21 cellular contexts compared by ENCODE assay signal in the genomic region with DNA sequence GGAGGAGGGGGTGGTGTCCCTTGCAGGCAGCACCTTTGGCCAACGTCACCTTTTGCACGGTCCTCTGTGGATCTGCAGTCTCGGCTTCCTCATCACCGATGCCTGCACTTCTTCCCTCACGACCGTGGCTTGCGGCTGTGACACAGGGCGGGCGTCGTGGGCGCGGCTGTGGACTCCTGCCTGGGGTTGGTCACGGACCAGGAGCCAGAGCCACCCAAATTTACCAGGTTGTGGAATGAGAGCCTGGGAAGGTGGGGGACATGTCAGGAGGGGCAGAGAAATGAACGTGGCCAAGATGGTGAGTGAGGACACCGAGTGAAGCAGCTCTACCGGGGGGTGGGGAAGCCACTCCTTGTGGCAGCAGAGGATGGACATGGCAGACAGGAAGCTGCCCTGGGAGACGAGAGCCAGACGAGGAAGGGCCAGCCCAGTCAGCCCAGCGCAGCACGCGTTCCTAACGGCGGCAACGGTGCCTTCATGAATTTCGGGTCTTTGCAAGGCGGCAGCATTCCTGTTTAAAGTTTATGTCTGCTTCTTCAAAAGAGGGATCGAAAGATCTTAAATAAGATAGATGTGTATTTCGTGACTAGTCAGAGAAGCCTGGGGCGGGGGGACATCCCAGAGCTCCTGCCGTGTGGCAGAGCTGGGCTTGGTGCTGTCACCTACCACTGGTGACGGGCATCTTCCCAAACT.
DNase-seq lines count a peak whose midpoint lies in the region; ATAC-seq and TF ChIP-seq lines count a peak whose summit lies in the region.
"Had no signal": no experiment of that assay in that cellular context is flagged by ENCODE, and none has a peak within 500 bp of the region (broad histone marks: within the 10 kb centered on the region; RNA-seq: fewer than 3 reads in every experiment).

No MANE protein-coding gene starts in this region.

- no peaks in the 10 kb centered on the region for H3K9me3 Mint-ChIP-seq in activated naive CD4-positive, alpha-beta T cell treated with anti-CD3 and anti-CD28 coated beads, Interleukin-2, amount 50 U/mL, for 24 hours
- H3K9me3 Mint-ChIP-seq in IgD-negative memory B cell: no peaks in the 10 kb centered on the region
- H3K9me3 Mint-ChIP-seq in glutamatergic neuron (ENCODE audit: unreplicated experiment): peaks cover 3% of the 10 kb centered on the region

- H3K27ac ChIP-seq in sigmoid colon (peak overlapping the region in 2 of 4 donors; percentile 88 to 97), OCI-LY7 (ENCODE audit: low read depth, low read length, poor library complexity, severe bottlenecking) (no peak overlapping the region), A673 (ENCODE audit: low read depth, low read length, poor library complexity, severe bottlenecking) (no peak overlapping the region)
- H3K27ac ChIP-seq: BLaER1, epithelial cell of prostate, neutrophil, uterus had no signal

- H3K4me3 ChIP-seq in sigmoid colon: no peak overlapping the region
- no peak overlapping the region for H3K4me3 ChIP-seq in OCI-LY7 (ENCODE audit: low read depth, low read length, poor library complexity, severe bottlenecking)
- H3K4me3 ChIP-seq in A673 (ENCODE audit: low read depth, low read length, poor library complexity, severe bottlenecking): no peak overlapping the region
- H3K4me3 ChIP-seq: BLaER1, uterus had no signal

- CTCF ChIA-PET in OCI-LY7 (lab: Charles Lee; ENCODE audit: unreplicated experiment) (no interaction called here), A673 (lab: Charles Lee) (no interaction called here)

- H4K20me1 ChIP-seq in OCI-LY7 (ENCODE audit: insufficient read depth, low read length): peaks cover 14% of the 10 kb centered on the region

- intact Hi-C loops in sigmoid colon (cut with DNase I): no loop called here
- intact Hi-C loops in OCI-LY7 (cut with micrococcal nuclease; ENCODE audit: unreplicated experiment): no loop called here
- intact Hi-C loops in A673 (cut with micrococcal nuclease; ENCODE audit: unreplicated experiment): no loop called here

- no peak for TF ChIP-seq EP300 in sigmoid colon (IDR thresholded peaks at IDR 0.05)

- no peak overlapping the region for H3K4me2 ChIP-seq in OCI-LY7 (ENCODE audit: low read length)

- H3K9me3 ChIP-seq in sigmoid colon (no peaks in the 10 kb centered on the region), OCI-LY7 (ENCODE audit: low read length) (no peaks in the 10 kb centered on the region), A673 (ENCODE audit: low read depth, low read length, poor library complexity, severe bottlenecking) (no peaks in the 10 kb centered on the region)
- H3K9me3 ChIP-seq: BLaER1, neutrophil, uterus had no signal

- 94 to 96% methylated on average over 31 of the region's 31 CpGs for WGBS in sigmoid colon, 2 donors

- H2AFZ ChIP-seq in OCI-LY7 (ENCODE audit: low read length): no peak overlapping the region

- H3K79me2 ChIP-seq in OCI-LY7 (ENCODE audit: insufficient read depth, low read depth, low read length): peaks cover 88% of the 10 kb centered on the region

- no peak for TF ChIP-seq CTCF in glutamatergic neuron (IDR thresholded peaks at IDR 0.05; ENCODE audit: partially characterized antibody, unreplicated experiment)
- no peak for TF ChIP-seq CTCF in sigmoid colon (IDR thresholded peaks at IDR 0.05)
- no peak for TF ChIP-seq CTCF in OCI-LY7 (conservative IDR thresholded peaks at IDR 0.05; ENCODE audit: low read length)
- no peak for TF ChIP-seq CTCF in A673 (conservative IDR thresholded peaks at IDR 0.05; ENCODE audit: low read depth, low read length)

- no peak for ATAC-seq in HG03045 (IDR thresholded peaks at IDR 0.05; ENCODE audit: unreplicated experiment)

- H3K4me1 ChIP-seq in sigmoid colon (peaks cover 0 to 80% (median 66%) of the 10 kb centered on the region in 4 donors), OCI-LY7 (ENCODE audit: insufficient read depth, low read length, poor library complexity, severe bottlenecking) (peaks cover 10% of the 10 kb centered on the region), A673 (ENCODE audit: insufficient read depth, low read length, poor library complexity, severe bottlenecking) (peaks cover 10% of the 10 kb centered on the region)

- no peaks in the 10 kb centered on the region for H3K9me2 ChIP-seq in OCI-LY7 (ENCODE audit: insufficient read depth, low read length)

- H3K4me3 Mint-ChIP-seq in activated naive CD4-positive, alpha-beta T cell treated with anti-CD3 and anti-CD28 coated beads, Interleukin-2, amount 50 U/mL, for 24 hours: no peak overlapping the region
- H3K4me3 Mint-ChIP-seq in IgD-negative memory B cell: no peak overlapping the region
- H3K4me3 Mint-ChIP-seq in glutamatergic neuron (ENCODE audit: unreplicated experiment): peak overlapping the region; percentile 38

- no peak for TF ChIP-seq POLR2A in sigmoid colon (IDR thresholded peaks at IDR 0.05)

- H3K36me3 Mint-ChIP-seq in activated naive CD4-positive, alpha-beta T cell treated with anti-CD3 and anti-CD28 coated beads, Interleukin-2, amount 50 U/mL, for 24 hours: peaks cover 6% of the 10 kb centered on the region
- H3K36me3 Mint-ChIP-seq in IgD-negative memory B cell (no peaks in the 10 kb centered on the region), glutamatergic neuron (ENCODE audit: unreplicated experiment) (no peaks in the 10 kb centered on the region)

- POLR2A ChIA-PET in OCI-LY7 (lab: Charles Lee): no interaction called here
- POLR2A ChIA-PET in A673 (lab: Charles Lee; ENCODE audit: low non-redundant PET): no interaction called here

- no peak for DNase-seq in activated naive CD4-positive, alpha-beta T cell (lab: John Stamatoyannopoulos, UW)
- DNase-seq in glutamatergic neuron (no peak), sigmoid colon (peak; percentile 52), OCI-LY7 (ENCODE audit: low spot score) (no peak), A673 (ENCODE audit: low spot score) (no peak)
- DNase-seq: activated CD4-positive, alpha-beta T cell treated with anti-CD3 and anti-CD28 coated beads for 4 hours; activated gamma-delta T cell; amniotic stem cell; dermis blood vessel endothelial cell; foreskin fibroblast; kidney glomerular epithelial cell; NCI-H524 treated with DMSO at 0.1 percent for 48 hours; retina; SHP77; uterus had no signal

- no peaks in the 10 kb centered on the region for H3K27me3 Mint-ChIP-seq in activated naive CD4-positive, alpha-beta T cell treated with anti-CD3 and anti-CD28 coated beads, Interleukin-2, amount 50 U/mL, for 24 hours
- no peaks in the 10 kb centered on the region for H3K27me3 Mint-ChIP-seq in IgD-negative memory B cell
- peaks cover 2% of the 10 kb centered on the region for H3K27me3 Mint-ChIP-seq in glutamatergic neuron (ENCODE audit: unreplicated experiment)

- H3K27me3 ChIP-seq in sigmoid colon: no peaks in the 10 kb centered on the region
- no peaks in the 10 kb centered on the region for H3K27me3 ChIP-seq in A673 (replicated peaks; ENCODE audit: insufficient read depth, low read depth, low read length, poor library complexity)
- H3K27me3 ChIP-seq: BLaER1, neutrophil, uterus had no signal

- peak overlapping the region; percentile 51 for H3K27ac Mint-ChIP-seq in activated naive CD4-positive, alpha-beta T cell treated with anti-CD3 and anti-CD28 coated beads, Interleukin-2, amount 50 U/mL, for 24 hours
- H3K27ac Mint-ChIP-seq in IgD-negative memory B cell: peak overlapping the region in 2 of 3 donors; percentile 64 to 86
- H3K27ac Mint-ChIP-seq in glutamatergic neuron (ENCODE audit: unreplicated experiment): no peak overlapping the region

- H3K4me1 Mint-ChIP-seq in activated naive CD4-positive, alpha-beta T cell treated with anti-CD3 and anti-CD28 coated beads, Interleukin-2, amount 50 U/mL, for 24 hours: peaks cover 68% of the 10 kb centered on the region
- H3K4me1 Mint-ChIP-seq in IgD-negative memory B cell: peaks cover 26 to 42% (median 38%) of the 10 kb centered on the region in 3 donors
- peaks cover 65% of the 10 kb centered on the region for H3K4me1 Mint-ChIP-seq in glutamatergic neuron (ENCODE audit: low read depth, unreplicated experiment)

- H3K36me3 ChIP-seq in sigmoid colon (peaks cover 0 to 31% (median 8%) of the 10 kb centered on the region in 4 donors), OCI-LY7 (ENCODE audit: insufficient read depth, low read length) (peaks cover 86% of the 10 kb centered on the region), A673 (ENCODE audit: insufficient read depth, low read length, poor library complexity, severe bottlenecking) (no peaks in the 10 kb centered on the region)
- H3K36me3 ChIP-seq: uterus had no signal

- BruUV-seq in OCI-LY7 (replicated peaks; lab: Mats Ljungman, UMichigan): no TSS peak
- BruUV-seq in A673 (replicated peaks; lab: Mats Ljungman, UMichigan): no TSS peak
